In genomic region chr19:33040994-33041827, GRCh38 we compare ENCODE assay signal across 1 cellular context.
TF ChIP-seq lines count a peak whose summit lies in the region.

No MANE protein-coding gene starts in this region.

TF ChIP-seq in HepG2, 621 proteins besides CTCF, POLR2A, EP300 and RAD21 (continued from another document and continues in another):
- peak; percentile 96 for TF ChIP-seq HIC2 (CRISPR knock-in tag; IDR thresholded peaks at IDR 0.05; ENCODE audit: low read depth)
- TF ChIP-seq ZNF646 (CRISPR knock-in tag; IDR thresholded peaks at IDR 0.05), result peak; percentile 54; the same call in 1 of the 2 replicates
- no peak for TF ChIP-seq SOX6 (IDR thresholded peaks at IDR 0.05)
- TF ChIP-seq SOX6 (CRISPR knock-in tag; IDR thresholded peaks at IDR 0.05), result peak; percentile 99
- TF ChIP-seq GABPA (IDR thresholded peaks at IDR 0.05; ENCODE audit: low read depth, low read length), result no peak
- TF ChIP-seq GABPA (CRISPR knock-in tag; IDR thresholded peaks at IDR 0.05; ENCODE audit: low read depth), result peak; percentile 34; the same call in 1 of the 2 replicates
- TF ChIP-seq PRMT3 (CRISPR knock-in tag; IDR thresholded peaks at IDR 0.05; ENCODE audit: borderline replicate concordance, low read depth), result no peak
- TF ChIP-seq, protein P1, sequence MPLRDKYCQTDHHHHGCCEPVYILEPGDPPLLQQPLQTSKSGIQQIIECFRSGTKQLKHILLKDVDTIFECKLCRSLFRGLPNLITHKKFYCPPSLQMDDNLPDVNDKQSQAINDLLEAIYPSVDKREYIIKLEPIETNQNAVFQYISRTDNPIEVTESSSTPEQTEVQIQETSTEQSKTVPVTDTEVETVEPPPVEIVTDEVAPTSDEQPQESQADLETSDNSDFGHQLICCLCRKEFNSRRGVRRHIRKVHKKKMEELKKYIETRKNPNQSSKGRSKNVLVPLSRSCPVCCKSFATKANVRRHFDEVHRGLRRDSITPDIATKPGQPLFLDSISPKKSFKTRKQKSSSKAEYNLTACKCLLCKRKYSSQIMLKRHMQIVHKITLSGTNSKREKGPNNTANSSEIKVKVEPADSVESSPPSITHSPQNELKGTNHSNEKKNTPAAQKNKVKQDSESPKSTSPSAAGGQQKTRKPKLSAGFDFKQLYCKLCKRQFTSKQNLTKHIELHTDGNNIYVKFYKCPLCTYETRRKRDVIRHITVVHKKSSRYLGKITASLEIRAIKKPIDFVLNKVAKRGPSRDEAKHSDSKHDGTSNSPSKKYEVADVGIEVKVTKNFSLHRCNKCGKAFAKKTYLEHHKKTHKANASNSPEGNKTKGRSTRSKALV (CRISPR knock-in tag; IDR thresholded peaks at IDR 0.05), result no peak
- TF ChIP-seq KDM6A (CRISPR knock-in tag; IDR thresholded peaks at IDR 0.05; ENCODE audit: low read depth), result peak; percentile 94
- TF ChIP-seq, protein P2, sequence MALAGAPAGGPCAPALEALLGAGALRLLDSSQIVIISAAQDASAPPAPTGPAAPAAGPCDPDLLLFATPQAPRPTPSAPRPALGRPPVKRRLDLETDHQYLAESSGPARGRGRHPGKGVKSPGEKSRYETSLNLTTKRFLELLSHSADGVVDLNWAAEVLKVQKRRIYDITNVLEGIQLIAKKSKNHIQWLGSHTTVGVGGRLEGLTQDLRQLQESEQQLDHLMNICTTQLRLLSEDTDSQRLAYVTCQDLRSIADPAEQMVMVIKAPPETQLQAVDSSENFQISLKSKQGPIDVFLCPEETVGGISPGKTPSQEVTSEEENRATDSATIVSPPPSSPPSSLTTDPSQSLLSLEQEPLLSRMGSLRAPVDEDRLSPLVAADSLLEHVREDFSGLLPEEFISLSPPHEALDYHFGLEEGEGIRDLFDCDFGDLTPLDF (CRISPR knock-in tag; IDR thresholded peaks at IDR 0.05), result no peak
- peak; percentile 27 for TF ChIP-seq CBX1 (IDR thresholded peaks at IDR 0.05; ENCODE audit: low read depth)
- TF ChIP-seq MBNL3 (CRISPR knock-in tag; conservative IDR thresholded peaks at IDR 0.05), result no peak
- TF ChIP-seq ZNF788 (CRISPR knock-in tag; IDR thresholded peaks at IDR 0.05; ENCODE audit: borderline replicate concordance), result peak; percentile 53; the same call in 1 of the 2 replicates
- peak; percentile 14; the same call in 1 of the 2 replicates for TF ChIP-seq STAG1 (CRISPR knock-in tag; IDR thresholded peaks at IDR 0.05)
- TF ChIP-seq ZNF101 (CRISPR knock-in tag; IDR thresholded peaks at IDR 0.05; ENCODE audit: borderline replicate concordance, low read depth), result peak; percentile 77; the same call in 1 of the 2 replicates
- TF ChIP-seq, protein P3, sequence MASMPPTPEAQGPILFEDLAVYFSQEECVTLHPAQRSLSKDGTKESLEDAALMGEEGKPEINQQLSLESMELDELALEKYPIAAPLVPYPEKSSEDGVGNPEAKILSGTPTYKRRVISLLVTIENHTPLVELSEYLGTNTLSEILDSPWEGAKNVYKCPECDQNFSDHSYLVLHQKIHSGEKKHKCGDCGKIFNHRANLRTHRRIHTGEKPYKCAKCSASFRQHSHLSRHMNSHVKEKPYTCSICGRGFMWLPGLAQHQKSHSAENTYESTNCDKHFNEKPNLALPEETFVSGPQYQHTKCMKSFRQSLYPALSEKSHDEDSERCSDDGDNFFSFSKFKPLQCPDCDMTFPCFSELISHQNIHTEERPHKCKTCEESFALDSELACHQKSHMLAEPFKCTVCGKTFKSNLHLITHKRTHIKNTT (CRISPR knock-in tag; IDR thresholded peaks at IDR 0.05), result no peak
- TF ChIP-seq, protein P4, sequence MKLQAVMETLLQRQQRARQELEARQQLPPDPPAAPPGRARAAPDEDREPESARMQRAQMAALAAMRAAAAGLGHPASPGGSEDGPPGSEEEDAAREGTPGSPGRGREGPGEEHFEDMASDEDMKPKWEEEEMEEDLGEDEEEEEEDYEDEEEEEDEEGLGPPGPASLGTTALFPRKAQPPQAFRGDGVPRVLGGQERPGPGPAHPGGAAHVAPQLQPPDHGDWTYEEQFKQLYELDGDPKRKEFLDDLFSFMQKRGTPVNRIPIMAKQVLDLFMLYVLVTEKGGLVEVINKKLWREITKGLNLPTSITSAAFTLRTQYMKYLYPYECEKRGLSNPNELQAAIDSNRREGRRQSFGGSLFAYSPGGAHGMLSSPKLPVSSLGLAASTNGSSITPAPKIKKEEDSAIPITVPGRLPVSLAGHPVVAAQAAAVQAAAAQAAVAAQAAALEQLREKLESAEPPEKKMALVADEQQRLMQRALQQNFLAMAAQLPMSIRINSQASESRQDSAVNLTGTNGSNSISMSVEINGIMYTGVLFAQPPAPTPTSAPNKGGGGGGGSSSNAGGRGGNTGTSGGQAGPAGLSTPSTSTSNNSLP (IDR thresholded peaks at IDR 0.05; ENCODE audit: low read depth, low read length), result peak; percentile 90
- TF ChIP-seq ZNF607 (CRISPR knock-in tag; IDR thresholded peaks at IDR 0.05; ENCODE audit: borderline replicate concordance), result peak; percentile 52; the same call in 1 of the 2 replicates
- peak; percentile 89 for TF ChIP-seq ZBTB7B (CRISPR knock-in tag; IDR thresholded peaks at IDR 0.05)
- TF ChIP-seq NONO (IDR thresholded peaks at IDR 0.05), result no peak
- peak; percentile 81; the same call in 1 of the 2 replicates for TF ChIP-seq NONO (CRISPR knock-in tag; conservative IDR thresholded peaks at IDR 0.05)
- TF ChIP-seq DNMT3B (CRISPR knock-in tag; conservative IDR thresholded peaks at IDR 0.05), result 0 out of 2 replicates have a peak, but pooled peaks have one; percentile 46
- peak; percentile 89; the same call in 1 of the 2 replicates for TF ChIP-seq PITX1 (CRISPR knock-in tag; IDR thresholded peaks at IDR 0.05)
- peak; percentile 88 for TF ChIP-seq MTA1 (CRISPR knock-in tag; IDR thresholded peaks at IDR 0.05; ENCODE audit: borderline replicate concordance)
- no peak for TF ChIP-seq ZBTB2 (CRISPR knock-in tag; IDR thresholded peaks at IDR 0.05; ENCODE audit: low read depth)
- no peak for TF ChIP-seq ZFP36L2 (CRISPR knock-in tag; IDR thresholded peaks at IDR 0.05)
- TF ChIP-seq FOXO1 (CRISPR knock-in tag; IDR thresholded peaks at IDR 0.05), result peak; percentile 92
- TF ChIP-seq RARA (CRISPR knock-in tag; IDR thresholded peaks at IDR 0.05), result peak; percentile 80
- TF ChIP-seq, protein P5, sequence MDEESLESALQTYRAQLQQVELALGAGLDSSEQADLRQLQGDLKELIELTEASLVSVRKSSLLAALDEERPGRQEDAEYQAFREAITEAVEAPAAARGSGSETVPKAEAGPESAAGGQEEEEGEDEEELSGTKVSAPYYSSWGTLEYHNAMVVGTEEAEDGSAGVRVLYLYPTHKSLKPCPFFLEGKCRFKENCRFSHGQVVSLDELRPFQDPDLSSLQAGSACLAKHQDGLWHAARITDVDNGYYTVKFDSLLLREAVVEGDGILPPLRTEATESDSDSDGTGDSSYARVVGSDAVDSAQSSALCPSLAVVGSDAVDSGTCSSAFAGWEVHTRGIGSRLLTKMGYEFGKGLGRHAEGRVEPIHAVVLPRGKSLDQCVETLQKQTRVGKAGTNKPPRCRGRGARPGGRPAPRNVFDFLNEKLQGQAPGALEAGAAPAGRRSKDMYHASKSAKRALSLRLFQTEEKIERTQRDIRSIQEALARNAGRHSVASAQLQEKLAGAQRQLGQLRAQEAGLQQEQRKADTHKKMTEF (CRISPR knock-in tag; IDR thresholded peaks at IDR 0.05), result peak; percentile 86
- peak; percentile 87; the same call in 1 of the 2 replicates for TF ChIP-seq TBX2 (CRISPR knock-in tag; IDR thresholded peaks at IDR 0.05; ENCODE audit: borderline replicate concordance)
- TF ChIP-seq ISL2 (CRISPR knock-in tag; IDR thresholded peaks at IDR 0.05), result peak; percentile 82
